1 cellular context compared by ENCODE assay signal in the genomic region with DNA sequence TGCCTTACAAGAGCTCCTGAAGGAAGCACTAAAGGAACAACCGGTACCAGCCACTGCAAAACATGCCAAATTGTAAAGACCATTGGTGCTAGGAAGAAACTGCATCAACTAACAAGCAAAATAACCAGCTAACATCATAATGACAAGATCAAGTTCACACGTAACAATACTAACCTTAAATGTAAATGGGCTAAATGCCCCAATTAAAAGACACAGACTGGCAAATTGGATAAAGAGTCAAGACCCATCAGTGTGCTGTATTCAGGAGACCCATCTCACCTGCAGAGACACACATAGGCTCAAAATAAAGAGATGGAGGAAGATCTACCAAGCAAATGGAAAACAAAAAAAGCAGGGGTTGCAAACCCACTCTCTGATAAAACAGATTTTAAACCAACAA. TPM values are rescaled to one million over a fixed set of nuclear protein-coding genes. Genes with fewer than 3 reads are reported as not detected.
"Had no signal": no experiment of that assay in that cellular context is flagged by ENCODE, and none has a peak within 500 bp of the region (broad histone marks: within the 10 kb centered on the region; RNA-seq: fewer than 3 reads in every experiment).

No MANE protein-coding gene starts in this region.

RNA-seq across cellular contexts. Expression of gene ANXA2R, which starts 15.0 kb away (rescaled TPM):
- polyA plus RNA-seq: GM23338 had no signal
